15 cellular contexts compared by ENCODE assay signal in the genomic region with DNA sequence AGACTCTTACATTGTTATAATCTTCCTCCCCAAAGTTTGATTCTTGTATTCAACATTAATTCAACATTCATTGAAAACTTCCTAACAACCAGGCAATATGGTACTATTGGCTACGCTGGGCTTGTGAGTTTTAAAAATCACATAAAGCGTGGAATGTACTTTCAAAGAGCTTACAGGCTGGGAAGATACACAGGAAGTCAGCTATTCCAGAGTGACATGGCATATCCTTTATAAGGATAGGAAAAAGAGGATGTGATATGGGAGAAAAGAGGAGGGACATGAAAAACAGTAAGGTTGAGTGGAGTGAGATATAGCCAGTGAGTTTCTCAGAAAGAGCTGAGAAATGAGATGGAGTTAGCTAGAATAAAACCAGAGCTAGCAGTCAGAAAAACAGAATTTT.
DNase-seq lines count a peak whose midpoint lies in the region; ATAC-seq and TF ChIP-seq lines count a peak whose summit lies in the region.
"Had no signal": no experiment of that assay in that cellular context is flagged by ENCODE, and none has a peak within 500 bp of the region (broad histone marks: within the 10 kb centered on the region; RNA-seq: fewer than 3 reads in every experiment).

No MANE protein-coding gene starts in this region.

- H3K4me3 ChIP-seq in cardiac muscle cell, result no peak overlapping the region
- no peak overlapping the region for H3K4me3 ChIP-seq in muscle layer of colon (ENCODE audit: low read depth in 1 of 2, low read length in 2 of 2)
- H3K4me3 ChIP-seq in tibial artery, result no peak overlapping the region
- H3K4me3 ChIP-seq: A549, mucosa of descending colon had no signal

- H3K27ac ChIP-seq in cardiac muscle cell (peak overlapping the region; percentile 36), muscle layer of colon (ENCODE audit: low read depth, low read length) (peak overlapping the region; percentile 19), tibial artery (peak overlapping the region; percentile 37 to 84)

- DNase-seq in cardiac muscle cell (ENCODE audit: low read depth in 1 of 2, low spot score in 1 of 2) (no peak), Right ventricle myocardium inferior (ENCODE audit: missing footprints) (no peak), tibial artery (no peak), kidney glomerular epithelial cell (lab: John Stamatoyannopoulos, UW) (no peak)
- no peak for DNase-seq in activated T-cell treated with anti-CD3 and anti-CD28 coated beads, Interleukin-2, amount 50 U/mL, for 72 hours
- DNase-seq in activated CD4-positive, CD25-positive, alpha-beta regulatory T cell (lab: John Stamatoyannopoulos, UW), result no peak
- DNase-seq: activated effector memory CD4-positive, alpha-beta T cell treated with anti-CD3 and anti-CD28 coated beads, Interleukin-2, amount 50 U/mL, for 16 hours; KG1; NCI-H1092 treated with DMSO at 0.1 percent for 48 hours; SHP77 treated with DMSO at 0.1 percent for 48 hours; substantia nigra had no signal

- H3K9me3 Mint-ChIP-seq in brain, result peaks cover 34 to 57% (median 51%) of the 10 kb centered on the region in 5 experiments
- H3K9me3 Mint-ChIP-seq in activated T-cell treated with anti-CD3 and anti-CD28 coated beads, Interleukin-2, amount 50 U/mL, for 72 hours, result peaks cover 3 to 5% of the 10 kb centered on the region in 2 donors

- no peaks in the 10 kb centered on the region for H3K9me3 ChIP-seq in cardiac muscle cell (ENCODE audit: low read depth)
- H3K9me3 ChIP-seq in muscle layer of colon (ENCODE audit: low read length), result no peaks in the 10 kb centered on the region
- H3K9me3 ChIP-seq in tibial artery, result peaks cover 0 to 12% (median 9%) of the 10 kb centered on the region in 3 donors

- TF ChIP-seq CTCF in cardiac muscle cell (IDR thresholded peaks at IDR 0.05; ENCODE audit: low read depth, low read length), result no peak
- TF ChIP-seq CTCF in brain (conservative IDR thresholded peaks at IDR 0.05), result no peak
- no peak for TF ChIP-seq CTCF in tibial artery (IDR thresholded peaks at IDR 0.05)

- ATAC-seq in Right ventricle myocardium inferior, result no peak
- no peak for ATAC-seq in activated T-cell treated with anti-CD3 and anti-CD28 coated beads, Interleukin-2, amount 50 U/mL, for 72 hours (replicated peaks in 1 of 2)
- ATAC-seq: A549, mucosa of descending colon had no signal

- H3K27me3 Mint-ChIP-seq in brain, result no peaks in the 10 kb centered on the region
- no peaks in the 10 kb centered on the region for H3K27me3 Mint-ChIP-seq in activated T-cell treated with anti-CD3 and anti-CD28 coated beads, Interleukin-2, amount 50 U/mL, for 72 hours (ENCODE audit: low read depth)

- H3K36me3 ChIP-seq in cardiac muscle cell (no peaks in the 10 kb centered on the region), muscle layer of colon (ENCODE audit: insufficient read depth, low read length) (no peaks in the 10 kb centered on the region), tibial artery (no peaks in the 10 kb centered on the region)

- H3K4me1 ChIP-seq in cardiac muscle cell (ENCODE audit: low read depth) (peaks cover 27% of the 10 kb centered on the region), muscle layer of colon (ENCODE audit: insufficient read depth, low read length) (peaks cover 42% of the 10 kb centered on the region), tibial artery (peaks cover 0 to 49% (median 26%) of the 10 kb centered on the region in 4 donors)

- H3K36me3 Mint-ChIP-seq in brain, result peaks cover 41% of the 10 kb centered on the region
- H3K36me3 Mint-ChIP-seq in activated T-cell treated with anti-CD3 and anti-CD28 coated beads, Interleukin-2, amount 50 U/mL, for 72 hours (ENCODE audit: insufficient read depth in 2 of 2), result peaks cover 5 to 10% of the 10 kb centered on the region in 2 donors

- no peak overlapping the region for H3K9ac ChIP-seq in muscle layer of colon (ENCODE audit: low read length)

- peak overlapping the region in 4 of 5 experiments; percentile 20 to 94 (median 54) for H3K27ac Mint-ChIP-seq in brain
- H3K27ac Mint-ChIP-seq in activated T-cell treated with anti-CD3 and anti-CD28 coated beads, Interleukin-2, amount 50 U/mL, for 72 hours, result no peak overlapping the region

- intact Hi-C loops in Right ventricle myocardium inferior (cut with DNase I) (no loop called here), tibial artery (cut with DNase I; ENCODE audit: low total_unique reads) (no loop called here)

- peaks cover 49% of the 10 kb centered on the region for H3K4me1 Mint-ChIP-seq in brain
- peaks cover 28% of the 10 kb centered on the region for H3K4me1 Mint-ChIP-seq in activated T-cell treated with anti-CD3 and anti-CD28 coated beads, Interleukin-2, amount 50 U/mL, for 72 hours (ENCODE audit: low read depth)

- no peak overlapping the region for H3K4me3 Mint-ChIP-seq in brain
- H3K4me3 Mint-ChIP-seq in activated T-cell treated with anti-CD3 and anti-CD28 coated beads, Interleukin-2, amount 50 U/mL, for 72 hours, result no peak overlapping the region

- H3K27me3 ChIP-seq in cardiac muscle cell, result no peaks in the 10 kb centered on the region
- H3K27me3 ChIP-seq in muscle layer of colon (ENCODE audit: control insufficient read depth in 1 of 2, insufficient read depth in 2 of 2, low read length in 2 of 2), result no peaks in the 10 kb centered on the region
- H3K27me3 ChIP-seq in tibial artery, result no peaks in the 10 kb centered on the region
